Comparison of ENCODE assay signal across 17 cellular contexts in genomic region chr10:5833814-5834213, GRCh38.
"Had no signal": no experiment of that assay in that cellular context is flagged by ENCODE, and none has a peak within 500 bp of the region (broad histone marks: within the 10 kb centered on the region; RNA-seq: fewer than 3 reads in every experiment).

No MANE protein-coding gene starts in this region.

- H3K9me3 Mint-ChIP-seq: activated CD4-positive, alpha-beta T cell treated with anti-CD3 and anti-CD28 coated beads, Interleukin-2, amount 10 ng/mL, durations not matched to agents 24 days and 14 days; activated naive CD8-positive, alpha-beta T cell treated with anti-CD3 and anti-CD28 coated beads, Interleukin-2, amount 50 U/mL, for 24 hours; nephron had no signal

- H3K27me3 Mint-ChIP-seq: activated CD4-positive, alpha-beta T cell treated with anti-CD3 and anti-CD28 coated beads, Interleukin-2, amount 10 ng/mL, durations not matched to agents 24 days and 14 days had no signal

- DNase-seq: activated CD4-positive, alpha-beta T cell treated with anti-CD3 and anti-CD28 coated beads, Interleukin-2, amount 10 ng/mL, durations not matched to agents 24 days and 14 days; activated CD4-positive, CD25-positive, alpha-beta regulatory T cell; activated naive CD4-positive, alpha-beta T cell treated with Interleukin-2 at 50 U/mL for 16 hours; activated naive CD8-positive, alpha-beta T cell treated with anti-CD3 and anti-CD28 coated beads, Interleukin-2, amount 50 U/mL, for 24 hours; aorta; hippocampal formation; pancreas; stimulated activated CD4-positive, alpha-beta T cell treated with anti-CD3 and anti-CD28 coated beads, Interleukin-2, amount 100 ng/mL, for 48 hours; stimulated activated naive CD4-positive, alpha-beta T cell; SW 1271; uterus had no signal

- H3K4me1 Mint-ChIP-seq: activated CD4-positive, alpha-beta T cell treated with anti-CD3 and anti-CD28 coated beads, Interleukin-2, amount 10 ng/mL, durations not matched to agents 24 days and 14 days had no signal

- H3K36me3 ChIP-seq: breast epithelium, pancreas, tibial nerve, uterus had no signal

- H3K9me3 ChIP-seq: breast epithelium, pancreas, tibial nerve, uterus had no signal

- H3K4me3 ChIP-seq: breast epithelium, dorsolateral prefrontal cortex, pancreas, tibial nerve, uterus had no signal

- H3K4me3 Mint-ChIP-seq: activated CD4-positive, alpha-beta T cell treated with anti-CD3 and anti-CD28 coated beads, Interleukin-2, amount 10 ng/mL, durations not matched to agents 24 days and 14 days; activated naive CD8-positive, alpha-beta T cell treated with anti-CD3 and anti-CD28 coated beads, Interleukin-2, amount 50 U/mL, for 24 hours; nephron had no signal

- ATAC-seq: activated naive CD8-positive, alpha-beta T cell treated with anti-CD3 and anti-CD28 coated beads, Interleukin-2, amount 50 U/mL, for 24 hours; pancreas had no signal

- H3K27ac ChIP-seq: breast epithelium, dorsolateral prefrontal cortex, pancreas, tibial nerve, uterus had no signal

- H3K4me1 ChIP-seq: breast epithelium, tibial nerve, uterus had no signal

- H3K27me3 ChIP-seq: breast epithelium, dorsolateral prefrontal cortex, pancreas, tibial nerve, uterus had no signal

- FAIRE-seq: endometrium, keratinocyte, pancreas had no signal

- H3K27ac Mint-ChIP-seq: activated CD4-positive, alpha-beta T cell treated with anti-CD3 and anti-CD28 coated beads, Interleukin-2, amount 10 ng/mL, durations not matched to agents 24 days and 14 days; activated naive CD8-positive, alpha-beta T cell treated with anti-CD3 and anti-CD28 coated beads, Interleukin-2, amount 50 U/mL, for 24 hours; nephron had no signal
